Comparison of ENCODE assay signal across 8 cellular contexts in the genomic region with DNA sequence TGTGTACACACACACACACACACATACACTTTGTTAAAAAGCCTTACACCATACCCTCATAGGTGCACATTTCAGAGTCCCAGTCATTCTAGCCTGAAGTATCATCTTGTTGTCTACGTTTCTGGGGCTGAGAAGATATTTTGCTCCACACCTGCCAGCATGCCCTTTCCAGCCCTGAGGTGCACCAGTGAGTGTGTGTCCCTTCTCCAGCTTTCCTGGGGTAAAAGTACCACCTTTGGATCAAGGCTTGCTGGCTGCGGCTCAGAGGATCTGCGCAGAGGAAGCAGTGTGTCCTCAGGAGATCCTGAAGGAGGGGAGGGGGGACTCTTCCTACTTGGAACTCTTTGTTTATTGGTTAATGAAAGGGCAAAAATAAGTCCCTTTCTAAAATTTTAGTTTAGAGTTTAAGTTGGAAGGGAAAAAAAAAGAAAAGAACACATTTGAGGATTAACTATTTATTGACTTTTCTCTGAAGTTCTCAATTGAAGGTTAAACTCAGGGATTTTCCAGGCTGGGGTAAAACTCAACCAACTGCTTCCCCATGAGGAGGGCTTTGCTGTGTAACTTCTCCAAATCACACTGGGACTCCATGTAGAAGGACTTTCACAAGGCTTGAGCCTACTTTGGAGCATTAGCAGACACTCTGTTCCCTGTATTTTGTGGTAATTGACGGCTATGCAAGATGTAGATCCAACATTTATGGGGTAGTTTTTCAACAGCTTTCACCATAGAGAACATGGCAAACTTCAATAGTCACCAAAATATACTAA.
DNase-seq lines count a peak whose midpoint lies in the region; TF ChIP-seq lines count a peak whose summit lies in the region.

No MANE protein-coding gene starts in this region.

- no peaks in the 10 kb centered on the region for H3K27me3 ChIP-seq in esophagus squamous epithelium

- H3K4me1 ChIP-seq in esophagus squamous epithelium: peaks cover 12 to 65% (median 25%) of the 10 kb centered on the region in 3 donors

- intact Hi-C loops in esophagus squamous epithelium (cut with DNase I): no loop called here

- DNase-seq in GDM1 (lab: John Stamatoyannopoulos, UW): peak; percentile 17
- peak; percentile 14 for DNase-seq in RKO (ENCODE audit: low spot score)
- DNase-seq in esophagus squamous epithelium (lab: John Stamatoyannopoulos, UW): no peak
- no peak for DNase-seq in retinal pigment epithelial cell (ENCODE audit: low read depth)
- DNase-seq in mucosa of gallbladder (ENCODE audit: low spot score): no peak
- DNase-seq in NCI-H146 treated with DMSO at 0.1 percent for 48 hours (lab: John Stamatoyannopoulos, UW; ENCODE audit: unreplicated experiment): no peak
- no peak for DNase-seq in NCI-H2196 treated with DMSO at 0.1 percent for 48 hours (lab: John Stamatoyannopoulos, UW; ENCODE audit: unreplicated experiment)
- no peak for DNase-seq in epidermal melanocyte (ENCODE audit: insufficient read length, low spot score)

- H3K9me3 ChIP-seq in esophagus squamous epithelium: no peaks in the 10 kb centered on the region

- peak overlapping the region; percentile 13 to 61 (median 46) for H3K4me3 ChIP-seq in esophagus squamous epithelium
- H3K4me3 ChIP-seq in retinal pigment epithelial cell (ENCODE audit: low read length): peak overlapping the region; percentile 65

- peak overlapping the region; percentile 69 to 87 (median 84) for H3K27ac ChIP-seq in esophagus squamous epithelium

- peak in 1 of 4 donors; percentile 5 for TF ChIP-seq POLR2A in esophagus squamous epithelium (IDR thresholded peaks at IDR 0.05)

- TF ChIP-seq CTCF in esophagus squamous epithelium (IDR thresholded peaks at IDR 0.05): no peak
- TF ChIP-seq CTCF in retinal pigment epithelial cell (conservative IDR thresholded peaks at IDR 0.05; ENCODE audit: low read depth, low read length): no peak

- H3K36me3 ChIP-seq in esophagus squamous epithelium: no peaks in the 10 kb centered on the region

- WGBS in esophagus squamous epithelium, 2 donors: 8 to 55% methylated on average over 2 to 4 of the region's 4 CpGs

Comparison
In these comparisons a context has a peak if more than half of its experiments do, and no peak if none do; other contexts are left out.
1. DNase-seq: peak in GDM1 (single experiment) and RKO (single experiment); none in esophagus squamous epithelium (single experiment), retinal pigment epithelial cell (single experiment), mucosa of gallbladder (single experiment), NCI-H146 treated with DMSO at 0.1 percent for 48 hours (single experiment), NCI-H2196 treated with DMSO at 0.1 percent for 48 hours (single experiment) and epidermal melanocyte (single experiment).